ENCODE assay signal across 9 cellular contexts in genomic region chr12:108833757-108834472, GRCh38. TPM values are rescaled to one million over a fixed set of nuclear protein-coding genes. Genes with fewer than 3 reads are reported as not detected.
DNase-seq lines count a peak whose midpoint lies in the region; ATAC-seq and TF ChIP-seq lines count a peak whose summit lies in the region.
"Had no signal": no experiment of that assay in that cellular context is flagged by ENCODE, and none has a peak within 500 bp of the region (broad histone marks: within the 10 kb centered on the region; RNA-seq: fewer than 3 reads in every experiment).

No MANE protein-coding gene starts in this region.

- ATAC-seq in central memory CD8-positive, alpha-beta T cell (replicated peaks; ENCODE audit: extremely low read depth, poor library complexity, severe bottlenecking): no peak
- ATAC-seq in left lobe of liver (peak; percentile 81), HG02571 (IDR thresholded peaks at IDR 0.05; ENCODE audit: unreplicated experiment) (no peak)
- ATAC-seq in stimulated activated effector memory CD8-positive, alpha-beta T cell treated with anti-CD3 and anti-CD28 coated beads, Interleukin-12 subunit alpha, Interleukin-12 subunit beta, amount 100 ng/mL, for 72 hours: no peak

- peak overlapping the region; percentile 63 for H3K27ac Mint-ChIP-seq in central memory CD8-positive, alpha-beta T cell (ENCODE audit: low read depth)
- peak overlapping the region; percentile 37 for H3K27ac Mint-ChIP-seq in stimulated activated effector memory CD8-positive, alpha-beta T cell treated with anti-CD3 and anti-CD28 coated beads, Interleukin-12 subunit alpha, Interleukin-12 subunit beta, amount 100 ng/mL, for 72 hours

- peaks cover 62% of the 10 kb centered on the region for H3K4me1 Mint-ChIP-seq in central memory CD8-positive, alpha-beta T cell
- peaks cover 80% of the 10 kb centered on the region for H3K4me1 Mint-ChIP-seq in stimulated activated effector memory CD8-positive, alpha-beta T cell treated with anti-CD3 and anti-CD28 coated beads, Interleukin-12 subunit alpha, Interleukin-12 subunit beta, amount 100 ng/mL, for 72 hours

- H3K9me3 Mint-ChIP-seq in central memory CD8-positive, alpha-beta T cell: no peaks in the 10 kb centered on the region
- H3K9me3 Mint-ChIP-seq in stimulated activated effector memory CD8-positive, alpha-beta T cell treated with anti-CD3 and anti-CD28 coated beads, Interleukin-12 subunit alpha, Interleukin-12 subunit beta, amount 100 ng/mL, for 72 hours: no peaks in the 10 kb centered on the region

- peaks cover 8% of the 10 kb centered on the region for H3K36me3 Mint-ChIP-seq in central memory CD8-positive, alpha-beta T cell (ENCODE audit: insufficient read depth)
- H3K36me3 Mint-ChIP-seq in stimulated activated effector memory CD8-positive, alpha-beta T cell treated with anti-CD3 and anti-CD28 coated beads, Interleukin-12 subunit alpha, Interleukin-12 subunit beta, amount 100 ng/mL, for 72 hours: peaks cover 94% of the 10 kb centered on the region

- no peak overlapping the region for H3K4me3 Mint-ChIP-seq in central memory CD8-positive, alpha-beta T cell
- no peak overlapping the region for H3K4me3 Mint-ChIP-seq in stimulated activated effector memory CD8-positive, alpha-beta T cell treated with anti-CD3 and anti-CD28 coated beads, Interleukin-12 subunit alpha, Interleukin-12 subunit beta, amount 100 ng/mL, for 72 hours

- H3K27me3 Mint-ChIP-seq in central memory CD8-positive, alpha-beta T cell: no peaks in the 10 kb centered on the region

- DNase-seq in HFF-Myc (ENCODE audit: extremely low read depth, low read depth) (no peak), left lobe of liver (ENCODE audit: low spot score) (peak; percentile 76), ecto neural progenitor cell (ENCODE audit: low spot score) (no peak), NCI-H128 (lab: John Stamatoyannopoulos, UW; ENCODE audit: unreplicated experiment) (no peak)
- no peak for DNase-seq in central memory CD8-positive, alpha-beta T cell (ENCODE audit: low spot score in 2 of 2)
- DNase-seq in stimulated activated effector memory CD8-positive, alpha-beta T cell treated with anti-CD3 and anti-CD28 coated beads, Interleukin-12 subunit alpha, Interleukin-12 subunit beta, amount 100 ng/mL, for 72 hours (ENCODE audit: low spot score in 2 of 2): no peak
- no peak for DNase-seq in activated CD4-positive, alpha-beta T cell treated with anti-CD3 and anti-CD28 coated beads for 48 hours
- DNase-seq: GDM1 had no signal

- TF ChIP-seq CTCF in HFF-Myc (IDR thresholded peaks at IDR 0.05; ENCODE audit: low read depth, low read length, missing control alignments): no peak

- peak overlapping the region; percentile 14; the same call in 1 of the 2 replicates for H3K4me3 ChIP-seq in HFF-Myc (replicated peaks; ENCODE audit: low read depth, low read length)

RNA-seq across cellular contexts. Expression of gene SSH1, which starts 23.5 kb away (rescaled TPM):
- 18.9 TPM for total RNA-seq in left lobe of liver

RNA-seq across cellular contexts. Expression of gene DAO, which starts 46.0 kb away (rescaled TPM):
- 65.3 TPM for total RNA-seq in left lobe of liver
